8 cellular contexts compared by ENCODE assay signal in the genomic region with DNA sequence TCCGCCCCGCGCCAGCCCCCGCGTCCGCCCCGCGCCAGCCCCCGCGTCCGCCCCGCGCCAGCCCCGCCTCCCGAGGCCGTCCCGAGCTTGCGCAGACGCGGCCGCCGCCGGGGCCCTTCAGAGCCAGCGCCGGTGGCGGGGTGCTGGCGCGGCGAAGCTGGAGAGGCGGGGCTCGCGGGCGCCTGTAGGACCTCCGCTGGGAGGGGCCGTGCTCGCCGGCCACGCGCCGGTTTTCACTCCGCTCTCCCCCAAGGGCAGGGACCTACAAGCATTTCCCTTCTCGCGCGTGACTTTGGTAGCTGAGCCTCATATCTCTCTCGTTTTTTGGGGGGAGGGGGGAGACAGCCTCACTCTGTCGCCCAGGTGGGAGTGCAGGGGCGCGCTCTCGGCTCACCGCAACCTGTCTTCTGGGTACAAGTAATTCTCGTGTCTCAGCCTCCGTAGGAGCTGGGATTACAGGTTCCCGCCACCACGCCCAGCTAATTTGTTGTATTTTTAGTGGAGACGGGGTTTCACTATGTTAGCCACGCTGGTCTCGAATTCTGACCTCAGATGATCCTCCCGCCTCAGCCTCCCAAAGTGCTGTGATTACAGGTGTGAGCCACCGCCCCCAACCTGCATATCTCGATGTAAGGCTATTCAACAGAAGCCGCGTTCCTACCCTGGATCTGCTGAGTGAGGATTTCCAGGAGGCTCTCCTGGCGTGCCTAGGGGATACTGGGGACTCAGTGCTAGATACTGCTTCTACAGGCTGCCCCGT. TPM values are rescaled to one million over a fixed set of nuclear protein-coding genes. Genes with fewer than 3 reads are reported as not detected.
A peak's percentile ranks its signal among the peaks of the same experiment; 100 is the strongest.
DNase-seq lines count a peak whose midpoint lies in the region; ATAC-seq and TF ChIP-seq lines count a peak whose summit lies in the region.

TSS of gene ZNF514 (minus strand) at position 159 of the 760 bp plus-strand sequence. CDS start 6,595 bp downstream, outside the sequence.

- H3K9me3 Mint-ChIP-seq in activated naive CD8-positive, alpha-beta T cell treated with anti-CD3 and anti-CD28 coated beads for 36 hours = peaks cover 11% of the 10 kb centered on the region

- H3K4me2 ChIP-seq in GM23248 (ENCODE audit: unreplicated experiment) = peak within 1 kb of the TSS; percentile 88

- in situ Hi-C loops in GM23248 (cut with MboI) = no loop called here

- H3K36me3 ChIP-seq in GM23248 (ENCODE audit: low read depth) (peaks cover 18% of the 10 kb centered on the region), ovary (no peaks in the 10 kb centered on the region), thoracic aorta (peaks cover 9% of the 10 kb centered on the region)

- TF ChIP-seq POLR2A in ovary (IDR thresholded peaks at IDR 0.05) = peak; percentile 13

- peak within 1 kb of the TSS; percentile 84 for H3K4me3 ChIP-seq in GM23248
- H3K4me3 ChIP-seq in ovary = peak within 1 kb of the TSS; percentile 73
- H3K4me3 ChIP-seq in thoracic aorta = peak within 1 kb of the TSS; percentile 85

- H3F3A ChIP-seq in GM23248 (ENCODE audit: insufficient read depth) = peaks cover 12% of the 10 kb centered on the region

- H3K27me3 Mint-ChIP-seq in activated naive CD8-positive, alpha-beta T cell treated with anti-CD3 and anti-CD28 coated beads for 36 hours = no peaks in the 10 kb centered on the region

- H3K4me3 Mint-ChIP-seq in activated naive CD8-positive, alpha-beta T cell treated with anti-CD3 and anti-CD28 coated beads for 36 hours = peak within 1 kb of the TSS; percentile 82

- H2AFZ ChIP-seq in GM23248 = peak within 1 kb of the TSS; percentile 96

- H3K27ac Mint-ChIP-seq in activated naive CD8-positive, alpha-beta T cell treated with anti-CD3 and anti-CD28 coated beads for 36 hours = peak within 1 kb of the TSS; percentile 82

- 13 to 15% methylated on average over 28 to 29 of the region's 64 CpGs for WGBS in GM23248 (ENCODE audit: low coverage in 1 of 2, low lambda C conversion rate in 2 of 2, missing lambda C conversion rate in 2 of 2), 2 experiments
- WGBS in ovary, 3 donors = 6 to 14% (median 9%) methylated on average over 35 to 60 of the region's 64 CpGs

- intact Hi-C loops in Right ventricle myocardium superior (cut with DNase I) = no loop called here
- intact Hi-C loops in ovary (cut with DNase I) = no loop called here

- H3K27ac ChIP-seq in GM23248 (peak within 1 kb of the TSS; percentile 38), ovary (peak within 1 kb of the TSS; percentile 49 to 70), thoracic aorta (peak within 1 kb of the TSS; percentile 72 to 81)

- ATAC-seq in Right ventricle myocardium superior (ENCODE audit: poor library complexity) = peak; percentile 96
- ATAC-seq in thoracic aorta (ENCODE audit: insufficient number of reproducible peaks, low FRiP score, low read depth) = no peak

- H3K9me3 ChIP-seq in GM23248 (ENCODE audit: low read depth) = no peaks in the 10 kb centered on the region
- H3K9me3 ChIP-seq in ovary = no peaks in the 10 kb centered on the region
- H3K9me3 ChIP-seq in thoracic aorta = no peaks in the 10 kb centered on the region

- peaks cover 14% of the 10 kb centered on the region for H3K4me1 Mint-ChIP-seq in activated naive CD8-positive, alpha-beta T cell treated with anti-CD3 and anti-CD28 coated beads for 36 hours

- DNase-seq in EH (ENCODE audit: low read depth) (peak; percentile 78), GM23248 (peak; percentile 90), LHCN-M2 (ENCODE audit: low read depth) (peak; percentile 49), SKM-1 treated with dmso at 0.1 percent for 144 hours (lab: John Stamatoyannopoulos, UW; ENCODE audit: unreplicated experiment) (peak; percentile 35), Right ventricle myocardium superior (peak; percentile 92), ovary (peak; percentile 79 to 86 (median 82)), thoracic aorta (ENCODE audit: low spot score) (peak; percentile 28)
- DNase-seq in activated naive CD8-positive, alpha-beta T cell treated with anti-CD3 and anti-CD28 coated beads for 36 hours = peak; percentile 78

- H3K4me1 ChIP-seq in GM23248 (ENCODE audit: insufficient read depth) = peaks cover 7% of the 10 kb centered on the region
- H3K4me1 ChIP-seq in ovary (ENCODE audit: insufficient read depth) = peaks cover 6% of the 10 kb centered on the region
- H3K4me1 ChIP-seq in thoracic aorta (ENCODE audit: control insufficient read depth in 1 of 2, low read depth in 2 of 2) = peaks cover 12 to 17% of the 10 kb centered on the region in 2 donors

- H3K9ac ChIP-seq in GM23248 = peak within 1 kb of the TSS; percentile 89

- no peak for TF ChIP-seq EP300 in ovary (IDR thresholded peaks at IDR 0.05)

- TF ChIP-seq CTCF in ovary (IDR thresholded peaks at IDR 0.05) (no peak), thoracic aorta (IDR thresholded peaks at IDR 0.05) (no peak)

- H3K36me3 Mint-ChIP-seq in activated naive CD8-positive, alpha-beta T cell treated with anti-CD3 and anti-CD28 coated beads for 36 hours = peaks cover 48% of the 10 kb centered on the region

- H3K79me2 ChIP-seq in GM23248 (ENCODE audit: insufficient read depth) = peaks cover 26% of the 10 kb centered on the region

- no peaks in the 10 kb centered on the region for H3K9me2 ChIP-seq in GM23248 (ENCODE audit: insufficient read depth)

- H3K27me3 ChIP-seq in GM23248 (replicated peaks; ENCODE audit: insufficient read depth) (no peaks in the 10 kb centered on the region), ovary (no peaks in the 10 kb centered on the region), thoracic aorta (replicated peaks; ENCODE audit: insufficient read depth) (no peaks in the 10 kb centered on the region)

- no peaks in the 10 kb centered on the region for H4K20me1 ChIP-seq in GM23248 (ENCODE audit: insufficient read depth)

RNA-seq across cellular contexts. Expression of gene ZNF514, which starts in this region (rescaled TPM):
- total RNA-seq in GM23248 (2014; rRNA removed; shearing (Covaris generic)) = 8.1 and 12.8 TPM in 2 replicates
- polyA plus RNA-seq in GM23248 (2016; fragmentation: Nextera tagmentation; extraction: Ambion mirVana) (5.3 and 5.6 TPM in 2 replicates), ovary (10 to 100 TPM; 10.3 to 16.9 TPM)
- total RNA-seq in LHCN-M2 (2014; rRNA removed) (7.5 and 8.1 TPM in 2 replicates), Right ventricle myocardium superior (14.7 TPM), ovary (10 to 100 TPM; 16.5 to 30.8 (median 24.4) TPM), thoracic aorta (10 to 100 TPM; 13.3 to 22.3 TPM)
- 6.1 TPM for polyA plus RNA-seq in LHCN-M2 (2012)
- total RNA-seq in activated naive CD8-positive, alpha-beta T cell treated with anti-CD3 and anti-CD28 coated beads for 36 hours = 1 to 10 TPM; 7.1 to 8.6 TPM

Comparison
In these comparisons a context has a peak if more than half of its experiments do, and no peak if none do; other contexts are left out.
1. DNase-seq: peak in every context shown above with its lines; median percentile 92 in Right ventricle myocardium superior; 90 in GM23248; 82 in ovary; 78 in EH; 78 in activated naive CD8-positive, alpha-beta T cell treated with anti-CD3 and anti-CD28 coated beads for 36 hours; 49 in LHCN-M2; 35 in SKM-1 treated with dmso at 0.1 percent for 144 hours; 28 in thoracic aorta.